Comparison of ENCODE assay signal across 8 cellular contexts in genomic region chr18:43587538-43588153, GRCh38.
DNase-seq lines count a peak whose midpoint lies in the region; ATAC-seq and TF ChIP-seq lines count a peak whose summit lies in the region.

No MANE protein-coding gene starts in this region.

- ATAC-seq in HG02970 (IDR thresholded peaks at IDR 0.05; ENCODE audit: low FRiP score, unreplicated experiment), result peak; percentile 62
- peak; percentile 88 for ATAC-seq in left lobe of liver
- ATAC-seq in HG02840 (IDR thresholded peaks at IDR 0.05; ENCODE audit: low FRiP score, unreplicated experiment), result no peak

- TF ChIP-seq CTCF in 22Rv1 (IDR thresholded peaks at IDR 0.05), result peak; percentile 77
- TF ChIP-seq CTCF in GM12874 (IDR thresholded peaks at IDR 0.05; ENCODE audit: insufficient read depth, low read depth, low read length), result peak; percentile 58; the same call in 1 of the 2 replicates

- no peak overlapping the region for H3K27ac ChIP-seq in 22Rv1

- DNase-seq in NCI-H2196 treated with DMSO at 0.1 percent for 48 hours (lab: John Stamatoyannopoulos, UW; ENCODE audit: unreplicated experiment), result peak; percentile 13
- peak; percentile 74 for DNase-seq in cerebellar cortex (ENCODE audit: low spot score)
- no peak for DNase-seq in left lobe of liver (ENCODE audit: low spot score)
- DNase-seq in stimulated activated CD4-positive, alpha-beta T cell treated with anti-CD3 and anti-CD28 coated beads, Interleukin-2, amount 100 ng/mL, for 24 hours, result no peak

Comparison
In these comparisons a context has a peak if more than half of its experiments do, and no peak if none do; other contexts are left out.
1. DNase-seq: peak in NCI-H2196 treated with DMSO at 0.1 percent for 48 hours (single experiment) and cerebellar cortex (single experiment); none in left lobe of liver (single experiment) and stimulated activated CD4-positive, alpha-beta T cell treated with anti-CD3 and anti-CD28 coated beads, Interleukin-2, amount 100 ng/mL, for 24 hours (0 of 2).